ENCODE assay signal across 1 cellular context in the genomic region with DNA sequence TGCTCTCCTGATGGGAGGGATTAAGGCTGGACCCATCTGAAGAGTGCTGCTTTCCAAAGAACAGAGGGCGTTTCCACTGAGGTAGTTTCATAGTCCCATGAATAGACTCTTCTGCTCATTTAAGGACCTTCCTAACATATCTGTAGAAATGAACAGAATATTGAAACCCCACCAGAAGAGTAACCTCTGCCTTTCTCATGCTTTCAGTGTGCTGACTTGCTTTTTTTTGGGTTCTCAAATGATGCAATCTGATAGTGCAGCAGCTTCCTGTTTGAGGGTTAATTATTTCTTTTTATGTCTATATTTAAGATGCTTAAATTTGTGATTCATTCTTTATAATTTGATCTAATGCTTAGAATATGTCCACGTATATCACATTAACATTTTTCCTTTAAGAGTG.
TF ChIP-seq lines count a peak whose summit lies in the region.

No MANE protein-coding gene starts in this region.

TF ChIP-seq in SK-N-SH, 30 proteins besides CTCF, POLR2A, EP300 and RAD21 (continued from another document):
- TF ChIP-seq, protein P1, sequence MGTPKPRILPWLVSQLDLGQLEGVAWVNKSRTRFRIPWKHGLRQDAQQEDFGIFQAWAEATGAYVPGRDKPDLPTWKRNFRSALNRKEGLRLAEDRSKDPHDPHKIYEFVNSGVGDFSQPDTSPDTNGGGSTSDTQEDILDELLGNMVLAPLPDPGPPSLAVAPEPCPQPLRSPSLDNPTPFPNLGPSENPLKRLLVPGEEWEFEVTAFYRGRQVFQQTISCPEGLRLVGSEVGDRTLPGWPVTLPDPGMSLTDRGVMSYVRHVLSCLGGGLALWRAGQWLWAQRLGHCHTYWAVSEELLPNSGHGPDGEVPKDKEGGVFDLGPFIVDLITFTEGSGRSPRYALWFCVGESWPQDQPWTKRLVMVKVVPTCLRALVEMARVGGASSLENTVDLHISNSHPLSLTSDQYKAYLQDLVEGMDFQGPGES (IDR thresholded peaks at IDR 0.05; ENCODE audit: low read depth, low read length): no peak
- TF ChIP-seq EZH2phosphoT487 (IDR thresholded peaks at IDR 0.05; ENCODE audit: borderline replicate concordance, low read depth): no peak
